26 cellular contexts compared by ENCODE assay signal in the genomic region with DNA sequence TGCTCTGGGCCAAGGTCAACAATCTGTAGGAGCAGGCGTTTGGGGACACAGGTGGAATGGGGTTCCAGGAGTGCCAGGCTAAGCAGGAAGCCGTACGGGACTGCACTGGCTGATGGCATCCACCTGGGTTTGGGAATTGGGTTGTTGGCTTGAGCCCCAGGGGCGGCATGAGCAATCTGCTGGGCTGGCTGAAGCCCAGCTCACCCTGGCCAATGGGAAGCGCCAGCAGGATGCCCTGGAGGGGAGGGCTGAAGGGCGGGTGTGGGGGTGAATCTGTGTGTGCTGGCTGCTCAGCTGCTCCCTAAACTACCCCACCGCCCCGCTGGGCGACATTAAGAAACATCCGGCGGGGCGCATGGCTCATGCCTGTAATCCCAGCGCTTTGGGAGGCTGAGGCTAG. TPM values are rescaled to one million over a fixed set of nuclear protein-coding genes. Genes with fewer than 3 reads are reported as not detected.
DNase-seq lines count a peak whose midpoint lies in the region; ATAC-seq and TF ChIP-seq lines count a peak whose summit lies in the region.
"Had no signal": no experiment of that assay in that cellular context is flagged by ENCODE, and none has a peak within 500 bp of the region (broad histone marks: within the 10 kb centered on the region; RNA-seq: fewer than 3 reads in every experiment).

No MANE protein-coding gene starts in this region.

- ATAC-seq in GM18858 (IDR thresholded peaks at IDR 0.05; ENCODE audit: unreplicated experiment) (no peak), GM18873 (IDR thresholded peaks at IDR 0.05; ENCODE audit: low FRiP score, unreplicated experiment) (no peak)
- ATAC-seq: activated CD8-positive, alpha-beta T cell treated with anti-CD3 and anti-CD28 coated beads, Interleukin-2, amount 10 ng/mL, durations not matched to agents 7 days and 5 days; gastroesophageal sphincter; naive thymus-derived CD4-positive, alpha-beta T cell; Panc1; stimulated activated effector memory CD8-positive, alpha-beta T cell treated with anti-CD3 and anti-CD28 coated beads, Interleukin-12 subunit alpha, Interleukin-12 subunit beta, amount 100 ng/mL, for 72 hours had no signal

- peaks cover 25% of the 10 kb centered on the region for H3K27me3 ChIP-seq in osteoblast (ENCODE audit: insufficient read depth, low read length)
- H3K27me3 ChIP-seq: pancreas had no signal

- no peaks in the 10 kb centered on the region for H4K20me1 ChIP-seq in osteoblast (ENCODE audit: insufficient read depth, low read length)

- H3K4me2 ChIP-seq in osteoblast (ENCODE audit: insufficient read depth, low read length): no peak overlapping the region

- TF ChIP-seq CTCF in osteoblast (IDR thresholded peaks at IDR 0.05; ENCODE audit: extremely low read depth, low read depth, low read length): no peak

- H3K27ac ChIP-seq in osteoblast (ENCODE audit: low read depth, low read length): no peak overlapping the region
- H3K27ac ChIP-seq: gastroesophageal sphincter, pancreas, SK-N-MC, thoracic aorta had no signal

- no peaks in the 10 kb centered on the region for H3K9me3 ChIP-seq in osteoblast (ENCODE audit: low read depth, low read length)
- H3K9me3 ChIP-seq: gastroesophageal sphincter, pancreas, thoracic aorta had no signal

- DNase-seq in D341Med (ENCODE audit: low spot score): peak; percentile 45
- peak; percentile 89 for DNase-seq in M059J (ENCODE audit: low read depth)
- DNase-seq in cerebellar cortex (ENCODE audit: low spot score): peak; percentile 94
- DNase-seq in osteoblast (ENCODE audit: insufficient read length, low spot score, missing footprints): peak; percentile 73
- no peak for DNase-seq in SKM-1 treated with dmso at 0.1 percent for 144 hours (lab: John Stamatoyannopoulos, UW; ENCODE audit: unreplicated experiment)
- no peak for DNase-seq in DMS53 treated with DMSO at 0.1 percent for 48 hours (lab: John Stamatoyannopoulos, UW; ENCODE audit: unreplicated experiment)
- DNase-seq: activated CD4-positive, CD25-positive, alpha-beta regulatory T cell treated with anti-CD3 and anti-CD28 coated beads, Interleukin-2, amount 50 U/mL, for 72 hours; activated naive CD4-positive, alpha-beta T cell treated with anti-CD3 and anti-CD28 coated beads, Interleukin-2, amount 50 U/mL, for 16 hours; anterior cingulate cortex; CD4-positive, CD25-positive, alpha-beta regulatory T cell; central memory CD4-positive, alpha-beta T cell; DMS53; effector CD8-positive, alpha-beta T cell; naive thymus-derived CD4-positive, alpha-beta T cell; NCI-H187; NCI-H82; T-helper 9 cell had no signal

- H3K4me1 ChIP-seq in osteoblast (ENCODE audit: insufficient read depth, low read length): peaks cover 11% of the 10 kb centered on the region
- H3K4me1 ChIP-seq: pancreas had no signal

- no peaks in the 10 kb centered on the region for H3K79me2 ChIP-seq in osteoblast (ENCODE audit: insufficient read depth, low read length)

- H2AFZ ChIP-seq in osteoblast (ENCODE audit: low read length): no peak overlapping the region

- no peak overlapping the region for H3K4me3 ChIP-seq in osteoblast (ENCODE audit: insufficient read depth, low read length)
- H3K4me3 ChIP-seq: gastroesophageal sphincter, pancreas, SK-N-MC, thoracic aorta had no signal

- H3K36me3 ChIP-seq in osteoblast (ENCODE audit: insufficient read depth, low read length): no peaks in the 10 kb centered on the region
- H3K36me3 ChIP-seq: gastroesophageal sphincter, pancreas, thoracic aorta had no signal

RNA-seq across cellular contexts. Expression of gene RGS12, which starts 8.9 kb away (rescaled TPM):
- 7.5 and 15.8 TPM in 2 replicates for total RNA-seq in M059J (2014; rRNA removed; shearing (Covaris generic))
- total RNA-seq in osteoblast: 19.2 and 61.2 TPM in 2 replicates

RNA-seq across cellular contexts. Expression of gene MSANTD1, which starts 35.0 kb away (rescaled TPM):
- 0.10 TPM in 1 of 2 replicates, not detected in the other for total RNA-seq in M059J (2014; rRNA removed; shearing (Covaris generic))
- 0.59 and 0.72 TPM in 2 replicates for total RNA-seq in osteoblast

Comparison
In these comparisons a context has a peak if more than half of its experiments do, and no peak if none do; other contexts are left out.
1. DNase-seq: peak in D341Med (single experiment), M059J (single experiment), cerebellar cortex (single experiment) and osteoblast (single experiment); none in SKM-1 treated with dmso at 0.1 percent for 144 hours (single experiment) and DMS53 treated with DMSO at 0.1 percent for 48 hours (single experiment).